Comparison of ENCODE assay signal across 8 cellular contexts in the genomic region with DNA sequence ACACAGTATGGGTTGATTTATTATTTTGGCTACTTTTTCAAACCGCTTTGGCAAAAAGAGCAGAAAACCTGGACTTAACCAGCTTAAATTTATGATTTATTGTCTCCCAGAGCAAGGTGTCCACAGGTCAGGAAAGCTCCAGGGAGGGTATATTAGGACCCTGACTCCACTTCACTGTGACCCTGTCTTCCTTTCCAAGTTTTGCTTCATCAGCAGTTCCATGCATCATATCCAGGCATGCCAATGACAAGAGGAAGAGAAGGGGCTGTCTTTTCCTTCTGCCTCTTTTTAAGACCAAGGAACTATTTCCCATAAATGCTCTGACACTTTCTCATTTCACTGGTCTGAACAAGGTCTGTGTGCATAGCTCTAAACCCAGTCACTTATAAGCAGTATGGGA.
"Had no signal": no experiment of that assay in that cellular context is flagged by ENCODE, and none has a peak within 500 bp of the region (broad histone marks: within the 10 kb centered on the region; RNA-seq: fewer than 3 reads in every experiment).

No MANE protein-coding gene starts in this region.

- H3K27me3 Mint-ChIP-seq: IgD-negative memory B cell had no signal

- H3K9ac ChIP-seq: GM23248 had no signal

- DNase-seq: GM23248, GOT3, H7, KG1 had no signal

- H3K36me3 ChIP-seq: HAP-1 had no signal

- H3K9me3 ChIP-seq: HAP-1 had no signal

- H3K27ac ChIP-seq: GM23248, HL-60 had no signal

- H3K4me1 ChIP-seq: HAP-1 had no signal

- H3K4me3 ChIP-seq: GM23248, HAP-1 had no signal

- H3K36me3 Mint-ChIP-seq: IgD-negative memory B cell had no signal

- H3K27ac Mint-ChIP-seq: IgD-negative memory B cell had no signal

- H3K4me3 Mint-ChIP-seq: IgD-negative memory B cell had no signal

- ATAC-seq: HCT116 had no signal

- H2AFZ ChIP-seq: GM23248 had no signal

- H3K9me3 Mint-ChIP-seq: IgD-negative memory B cell had no signal
